ENCODE assay signal across 22 cellular contexts in the genomic region with DNA sequence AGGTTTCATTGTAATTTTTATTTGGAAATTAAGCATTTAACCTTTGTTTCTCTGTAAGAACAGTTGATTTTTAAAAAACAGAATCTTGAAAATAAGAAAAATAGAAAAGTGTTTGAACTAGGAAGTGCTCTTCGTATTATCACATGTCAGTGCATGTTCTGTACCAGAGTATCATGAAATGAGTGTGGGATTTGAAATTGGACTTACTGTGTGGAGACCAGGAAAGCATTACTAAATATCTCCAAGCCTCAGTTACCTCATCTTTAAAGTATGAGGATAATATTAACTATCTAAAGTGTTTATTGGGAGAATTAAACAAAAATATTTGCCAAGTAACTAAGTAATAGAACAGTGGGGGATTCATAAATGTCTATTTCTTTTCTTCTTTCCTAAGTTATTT.
A peak's percentile ranks its signal among the peaks of the same experiment; 100 is the strongest.
DNase-seq lines count a peak whose midpoint lies in the region; ATAC-seq, FAIRE-seq and TF ChIP-seq lines count a peak whose summit lies in the region.
"Had no signal": no experiment of that assay in that cellular context is flagged by ENCODE, and none has a peak within 500 bp of the region (broad histone marks: within the 10 kb centered on the region; RNA-seq: fewer than 3 reads in every experiment).

No MANE protein-coding gene starts in this region.

- H3K4me3 ChIP-seq in mammary epithelial cell (replicated peaks in 1 of 3; ENCODE audit: insufficient read depth in 1 of 3, low read depth in 2 of 3, low read length in 3 of 3) (no peak overlapping the region), breast epithelium (no peak overlapping the region), keratinocyte (ENCODE audit: control insufficient read depth in 2 of 3, extremely low read depth in 1 of 3, insufficient read depth in 2 of 3, low read depth in 1 of 3, low read length in 3 of 3) (no peak overlapping the region), smooth muscle cell (no peak overlapping the region)
- H3K4me3 ChIP-seq: A549, BLaER1 had no signal

- intact Hi-C loops in mammary epithelial cell (cut with micrococcal nuclease) (no loop called here), breast epithelium (cut with DNase I; ENCODE audit: low total_unique reads) (no loop called here)

- H3K27ac ChIP-seq in mammary epithelial cell (ENCODE audit: insufficient read depth, low read depth, low read length) (peak overlapping the region; percentile 11), breast epithelium (no peak overlapping the region), epithelial cell of prostate (peak overlapping the region; percentile 37), keratinocyte (ENCODE audit: control insufficient read depth, insufficient read depth, low read length) (no peak overlapping the region), smooth muscle cell (ENCODE audit: low read depth) (no peak overlapping the region)
- H3K27ac ChIP-seq: 22Rv1, A549, BLaER1 had no signal

- H3K9me3 ChIP-seq in mammary epithelial cell (replicated peaks; ENCODE audit: insufficient read depth, low read length): no peaks in the 10 kb centered on the region
- no peaks in the 10 kb centered on the region for H3K9me3 ChIP-seq in breast epithelium
- H3K9me3 ChIP-seq in keratinocyte (ENCODE audit: control insufficient read depth, low read depth, low read length): no peaks in the 10 kb centered on the region
- H3K9me3 ChIP-seq in smooth muscle cell (replicated peaks; ENCODE audit: low read depth): no peaks in the 10 kb centered on the region
- H3K9me3 ChIP-seq: A549, BLaER1 had no signal

- CTCF ChIA-PET in mammary epithelial cell (lab: Charles Lee; ENCODE audit: low non-redundant PET): no interaction called here

- TF ChIP-seq CTCF in mammary epithelial cell (conservative IDR thresholded peaks at IDR 0.05 in 1 of 2, IDR thresholded peaks at IDR 0.05 in 1 of 2; ENCODE audit: extremely low read depth in 1 of 2, insufficient read depth in 1 of 2, low read depth in 1 of 2, low read length in 2 of 2) (no peak), breast epithelium (IDR thresholded peaks at IDR 0.05) (no peak), keratinocyte (optimal IDR thresholded peaks at IDR 0.05 in 1 of 3, IDR thresholded peaks at IDR 0.05 in 1 of 3, conservative IDR thresholded peaks at IDR 0.05 in 1 of 3; ENCODE audit: extremely low read depth in 1 of 3, insufficient read depth in 2 of 3, low read length in 3 of 3) (no peak), smooth muscle cell (IDR thresholded peaks at IDR 0.05; ENCODE audit: borderline replicate concordance, insufficient read depth, poor library complexity, severe bottlenecking) (no peak)

- ATAC-seq in HG02981 (IDR thresholded peaks at IDR 0.05; ENCODE audit: unreplicated experiment) (no peak), HG03460 (IDR thresholded peaks at IDR 0.05; ENCODE audit: unreplicated experiment) (no peak)
- ATAC-seq: A549, HCT116, HepG2 had no signal

- peak; percentile 23 for FAIRE-seq in keratinocyte (lab: Jason Lieb, UNC)
- FAIRE-seq: GM12892, HepG2 had no signal

- H3K27me3 ChIP-seq in mammary epithelial cell (ENCODE audit: insufficient read depth, low read length) (no peaks in the 10 kb centered on the region), breast epithelium (no peaks in the 10 kb centered on the region), keratinocyte (ENCODE audit: control insufficient read depth, extremely low read depth, insufficient read depth, low read length) (no peaks in the 10 kb centered on the region), smooth muscle cell (ENCODE audit: low read depth) (no peaks in the 10 kb centered on the region)
- H3K27me3 ChIP-seq: BLaER1 had no signal

- H3K4me2 ChIP-seq in mammary epithelial cell (ENCODE audit: insufficient read depth, low read depth, low read length) (peak overlapping the region; percentile 15), keratinocyte (ENCODE audit: control insufficient read depth, extremely low read depth, insufficient read depth, low read depth, low read length) (no peak overlapping the region), smooth muscle cell (no peak overlapping the region)
- H3K4me2 ChIP-seq: A549, BLaER1 had no signal

- H3K9ac ChIP-seq in mammary epithelial cell (ENCODE audit: insufficient read depth, low read length): no peak overlapping the region
- no peak overlapping the region for H3K9ac ChIP-seq in keratinocyte (ENCODE audit: control insufficient read depth, extremely low read depth, insufficient read depth, low read length)
- H3K9ac ChIP-seq in smooth muscle cell (ENCODE audit: low read depth): no peak overlapping the region
- H3K9ac ChIP-seq: BLaER1 had no signal

- H3K36me3 ChIP-seq in mammary epithelial cell (ENCODE audit: insufficient read depth, low read length): no peaks in the 10 kb centered on the region
- H3K36me3 ChIP-seq in breast epithelium: no peaks in the 10 kb centered on the region
- no peaks in the 10 kb centered on the region for H3K36me3 ChIP-seq in keratinocyte (ENCODE audit: control insufficient read depth in 2 of 2, extremely low read depth in 1 of 2, insufficient read depth in 2 of 2, low read length in 2 of 2)
- H3K36me3 ChIP-seq in smooth muscle cell (ENCODE audit: low read depth): no peaks in the 10 kb centered on the region
- H3K36me3 ChIP-seq: BLaER1 had no signal

- DNase-seq in mammary epithelial cell (no peak), breast epithelium (ENCODE audit: low spot score in 2 of 2) (no peak), epithelial cell of prostate (ENCODE audit: low read depth, low spot score) (no peak), keratinocyte (ENCODE audit: low read depth, low spot score) (no peak), smooth muscle cell (lab: John Stamatoyannopoulos, UW; ENCODE audit: unreplicated experiment) (no peak)
- no peak for DNase-seq in activated T-cell treated with anti-CD3 and anti-CD28 coated beads, Interleukin-2, amount 50 U/mL, for 24 hours
- DNase-seq: CD4-positive, alpha-beta memory T cell; DMS153; DMS79; GDM1; GOT3; H7; HFFc6 had no signal

- no peaks in the 10 kb centered on the region for H3K4me1 Mint-ChIP-seq in activated T-cell treated with anti-CD3 and anti-CD28 coated beads, Interleukin-2, amount 50 U/mL, for 24 hours (ENCODE audit: low read depth)
- H3K4me1 Mint-ChIP-seq: CD14-positive monocyte; CD4-positive, alpha-beta memory T cell had no signal

- no TSS peak for BruUV-seq in mammary epithelial cell (replicated peaks; lab: Mats Ljungman, UMichigan)

- no peak overlapping the region for H3K4me3 Mint-ChIP-seq in activated T-cell treated with anti-CD3 and anti-CD28 coated beads, Interleukin-2, amount 50 U/mL, for 24 hours
- H3K4me3 Mint-ChIP-seq: CD14-positive monocyte; CD4-positive, alpha-beta memory T cell; HFFc6 had no signal

- peaks cover 3% of the 10 kb centered on the region for H3K4me1 ChIP-seq in mammary epithelial cell (ENCODE audit: insufficient read depth, low read length)
- H3K4me1 ChIP-seq in breast epithelium: no peaks in the 10 kb centered on the region
- H3K4me1 ChIP-seq in keratinocyte (ENCODE audit: control insufficient read depth, extremely low read depth, insufficient read depth, low read length): no peaks in the 10 kb centered on the region
- no peaks in the 10 kb centered on the region for H3K4me1 ChIP-seq in smooth muscle cell (ENCODE audit: low read depth)

- peaks cover 3% of the 10 kb centered on the region for H3K9me3 Mint-ChIP-seq in activated T-cell treated with anti-CD3 and anti-CD28 coated beads, Interleukin-2, amount 50 U/mL, for 24 hours

- H3F3A ChIP-seq in smooth muscle cell (ENCODE audit: low read depth): no peaks in the 10 kb centered on the region

- in situ Hi-C loops in mammary epithelial cell (cut with MboI; ENCODE audit: low sequenced_read_pairs in 2 of 2): no loop called here

- H4K20me1 ChIP-seq in mammary epithelial cell (ENCODE audit: insufficient read depth, low read length) (no peaks in the 10 kb centered on the region), keratinocyte (ENCODE audit: control insufficient read depth, extremely low read depth, insufficient read depth, low read length) (no peaks in the 10 kb centered on the region), smooth muscle cell (ENCODE audit: low read depth) (no peaks in the 10 kb centered on the region)
- H4K20me1 ChIP-seq: BLaER1 had no signal

- H3K27ac Mint-ChIP-seq in activated T-cell treated with anti-CD3 and anti-CD28 coated beads, Interleukin-2, amount 50 U/mL, for 24 hours: no peak overlapping the region
- H3K27ac Mint-ChIP-seq: CD14-positive monocyte; CD4-positive, alpha-beta memory T cell; HFFc6 had no signal

- no peaks in the 10 kb centered on the region for H3K36me3 Mint-ChIP-seq in activated T-cell treated with anti-CD3 and anti-CD28 coated beads, Interleukin-2, amount 50 U/mL, for 24 hours (ENCODE audit: low read depth)
- H3K36me3 Mint-ChIP-seq: CD14-positive monocyte; CD4-positive, alpha-beta memory T cell had no signal

- no peaks in the 10 kb centered on the region for H3K27me3 Mint-ChIP-seq in activated T-cell treated with anti-CD3 and anti-CD28 coated beads, Interleukin-2, amount 50 U/mL, for 24 hours
- H3K27me3 Mint-ChIP-seq: CD4-positive, alpha-beta memory T cell had no signal

- whole genome bisulfite sequencing in mammary epithelial cell (ENCODE audit: low coverage, missing lambda C conversion rate): 27% methylated on average over 1 of the region's 1 CpG
- WGBS in smooth muscle cell (ENCODE audit: low lambda C conversion rate): 97% methylated on average over 1 of the region's 1 CpG

- peak overlapping the region; percentile 65 for H2AFZ ChIP-seq in mammary epithelial cell (ENCODE audit: low read depth, low read length)
- peak overlapping the region; percentile 76 for H2AFZ ChIP-seq in keratinocyte (ENCODE audit: control insufficient read depth, low read length)
- H2AFZ ChIP-seq in smooth muscle cell (ENCODE audit: low read depth): peak overlapping the region; percentile 77

- dilution Hi-C loops in mammary epithelial cell (cut with HindIII; ENCODE audit: low sequenced_read_pairs): no loop called here
- dilution Hi-C loops in keratinocyte (cut with MboI; ENCODE audit: extremely low pct_ligation_motif_present, low sequenced_read_pairs): no loop called here

- no peaks in the 10 kb centered on the region for H3K79me2 ChIP-seq in mammary epithelial cell (ENCODE audit: insufficient read depth, low read length)
- H3K79me2 ChIP-seq in keratinocyte (ENCODE audit: control insufficient read depth, insufficient read depth, low read length): no peaks in the 10 kb centered on the region
- no peaks in the 10 kb centered on the region for H3K79me2 ChIP-seq in smooth muscle cell (ENCODE audit: low read depth)

- H3K9me1 ChIP-seq in keratinocyte (ENCODE audit: control insufficient read depth, extremely low read depth, insufficient read depth, low read length): no peaks in the 10 kb centered on the region

- TF ChIP-seq POLR2A in breast epithelium (IDR thresholded peaks at IDR 0.05): no peak

Comparison
In these comparisons a context has a peak if more than half of its experiments do, and no peak if none do; other contexts are left out.
1. H3K27ac ChIP-seq: peak in mammary epithelial cell (single experiment) and epithelial cell of prostate (single experiment); none in breast epithelium (0 of 2), keratinocyte (single experiment) and smooth muscle cell (single experiment).
2. Peak in every context shown above with its lines, with median percentiles within 50 percentile points of each other: H2AFZ ChIP-seq.